Comparison of ENCODE assay signal across 21 cellular contexts in genomic region chr11:1128333-1129142, GRCh38. TPM values are rescaled to one million over a fixed set of nuclear protein-coding genes. Genes with fewer than 3 reads are reported as not detected.
DNase-seq lines count a peak whose midpoint lies in the region; ATAC-seq and TF ChIP-seq lines count a peak whose summit lies in the region.
"Had no signal": no experiment of that assay in that cellular context is flagged by ENCODE, and none has a peak within 500 bp of the region (broad histone marks: within the 10 kb centered on the region; RNA-seq: fewer than 3 reads in every experiment).

No MANE protein-coding gene starts in this region.

- H3K4me3 Mint-ChIP-seq in natural killer cell = no peak overlapping the region
- H3K4me3 Mint-ChIP-seq: T-cell had no signal

- H3K9me3 ChIP-seq in left ventricle myocardium inferior (replicated peaks) (peaks cover under 1% of the 10 kb centered on the region), upper lobe of right lung (no peaks in the 10 kb centered on the region), testis (no peaks in the 10 kb centered on the region)
- H3K9me3 ChIP-seq: neutrophil, thoracic aorta had no signal

- no peaks in the 10 kb centered on the region for H3K4me1 ChIP-seq in left ventricle myocardium inferior
- no peaks in the 10 kb centered on the region for H3K4me1 ChIP-seq in upper lobe of right lung
- no peaks in the 10 kb centered on the region for H3K4me1 ChIP-seq in testis
- H3K4me1 ChIP-seq: left lung had no signal

- H3K36me3 ChIP-seq in left ventricle myocardium inferior = no peaks in the 10 kb centered on the region
- H3K36me3 ChIP-seq in upper lobe of right lung = no peaks in the 10 kb centered on the region
- no peaks in the 10 kb centered on the region for H3K36me3 ChIP-seq in testis (ENCODE audit: low read depth, missing control alignments)
- H3K36me3 ChIP-seq: left lung, neutrophil, thoracic aorta had no signal

- 81 to 89% methylated on average over 14 to 28 of the region's 32 CpGs for WGBS in testis, 2 donors

- no peak for TF ChIP-seq CTCF in left ventricle myocardium inferior (IDR thresholded peaks at IDR 0.05; ENCODE audit: borderline replicate concordance)
- no peak for TF ChIP-seq CTCF in natural killer cell (IDR thresholded peaks at IDR 0.05)
- no peak for TF ChIP-seq CTCF in upper lobe of right lung (IDR thresholded peaks at IDR 0.05)
- no peak for TF ChIP-seq CTCF in testis (IDR thresholded peaks at IDR 0.05)

- peaks cover 3 to 18% of the 10 kb centered on the region in 2 donors for H3K9me3 Mint-ChIP-seq in natural killer cell

- peak; percentile 51 for DNase-seq in Right ventricle myocardium inferior (ENCODE audit: missing footprints)
- no peak for DNase-seq in left ventricle myocardium inferior
- DNase-seq in ecto neural progenitor cell (ENCODE audit: low spot score) = peak; percentile 44
- DNase-seq in natural killer cell = peak; percentile 10
- peak; percentile 60 for DNase-seq in upper lobe of right lung
- DNase-seq in testis = no peak
- DNase-seq in retina = no peak
- DNase-seq: activated T-cell treated with anti-CD3 and anti-CD28 coated beads, Interleukin-2, amount 50 U/mL, for 1 hour; GDM1; NCI-H146; NCI-H774; SHP77 treated with DMSO at 0.1 percent for 48 hours had no signal

- peaks cover 0 to 6% of the 10 kb centered on the region in 2 donors for H3K27me3 Mint-ChIP-seq in natural killer cell (ENCODE audit: low read depth in 2 of 2)

- no peak overlapping the region for H3K27ac Mint-ChIP-seq in natural killer cell
- H3K27ac Mint-ChIP-seq: activated naive CD4-positive, alpha-beta T cell treated with anti-CD3 and anti-CD28 coated beads, Interleukin-2, amount 50 U/mL, for 72 hours; T-cell had no signal

- H3K36me3 Mint-ChIP-seq in natural killer cell = no peaks in the 10 kb centered on the region
- H3K36me3 Mint-ChIP-seq: T-cell had no signal

- no peak for TF ChIP-seq POLR2A in testis (IDR thresholded peaks at IDR 0.05)

- ATAC-seq in Right ventricle myocardium inferior (no peak), natural killer cell (no peak), upper lobe of right lung (no peak), GM21423 (IDR thresholded peaks at IDR 0.05; ENCODE audit: unreplicated experiment) (no peak)
- ATAC-seq: activated naive CD4-positive, alpha-beta T cell treated with anti-CD3 and anti-CD28 coated beads, Interleukin-2, amount 50 U/mL, for 72 hours; left lung; T-cell had no signal

- no peak overlapping the region for H3K27ac ChIP-seq in left ventricle myocardium inferior (replicated peaks)
- no peak overlapping the region for H3K27ac ChIP-seq in upper lobe of right lung
- no peak overlapping the region for H3K27ac ChIP-seq in testis
- H3K27ac ChIP-seq: left lung, neutrophil, thoracic aorta had no signal

- intact Hi-C loops in Right ventricle myocardium inferior (cut with DNase I) (no loop called here), left ventricle myocardium inferior (cut with micrococcal nuclease) (no loop called here), natural killer cell (cut with micrococcal nuclease) (no loop called here), upper lobe of right lung (cut with DNase I) (no loop called here), testis (cut with DNase I; ENCODE audit: low total_unique reads) (no loop called here)

- H3K27me3 ChIP-seq in left ventricle myocardium inferior (ENCODE audit: low read depth) (peaks cover 60% of the 10 kb centered on the region), upper lobe of right lung (no peaks in the 10 kb centered on the region), testis (no peaks in the 10 kb centered on the region)

- H3K4me1 Mint-ChIP-seq in natural killer cell = peaks cover 0 to 4% of the 10 kb centered on the region in 2 donors
- H3K4me1 Mint-ChIP-seq: T-cell had no signal

- H3K4me3 ChIP-seq in left ventricle myocardium inferior (no peak overlapping the region), upper lobe of right lung (no peak overlapping the region), testis (no peak overlapping the region)
- H3K4me3 ChIP-seq: left lung, thoracic aorta had no signal

RNA-seq across cellular contexts. Expression of gene MUC5AC, which starts 29.2 kb away (rescaled TPM):
- not detected for total RNA-seq in Right ventricle myocardium inferior
- not detected for total RNA-seq in left ventricle myocardium inferior
- not detected for total RNA-seq in natural killer cell
- total RNA-seq in upper lobe of right lung = not detected
- under 1 TPM; 0.31 to 0.62 TPM for total RNA-seq in testis
- 0.32 TPM for polyA plus RNA-seq in testis (ENCODE audit: insufficient read depth, low read depth, low replicate concordance)
- total RNA-seq: activated naive CD4-positive, alpha-beta T cell treated with anti-CD3 and anti-CD28 coated beads, Interleukin-2, amount 50 U/mL, for 72 hours; astrocyte; OCI-LY7 had no signal

RNA-seq across cellular contexts. Expression of gene MUC2, which starts 53.9 kb away (rescaled TPM):
- total RNA-seq in Right ventricle myocardium inferior (not detected), left ventricle myocardium inferior (0.03 TPM), natural killer cell (not detected), upper lobe of right lung (not detected), testis (under 1 TPM; 0.47 to 0.93 TPM)
- 0.41 TPM for polyA plus RNA-seq in testis (ENCODE audit: insufficient read depth, low read depth, low replicate concordance)
- total RNA-seq: activated naive CD4-positive, alpha-beta T cell treated with anti-CD3 and anti-CD28 coated beads, Interleukin-2, amount 50 U/mL, for 72 hours; astrocyte; left lung; OCI-LY7; thoracic aorta had no signal
- polyA plus RNA-seq: AG04450 had no signal

Comparison
In these comparisons a context has a peak if more than half of its experiments do, and no peak if none do; other contexts are left out.
1. DNase-seq: peak in Right ventricle myocardium inferior (single experiment), ecto neural progenitor cell (single experiment), natural killer cell (single experiment) and upper lobe of right lung (single experiment); none in left ventricle myocardium inferior (single experiment), testis (single experiment) and retina (single experiment).